ENCODE assay signal across 1 cellular context in genomic region chr15:74610302-74610951, GRCh38.
A peak's percentile ranks its signal among the peaks of the same experiment; 100 is the strongest.
TF ChIP-seq lines count a peak whose summit lies in the region.

No MANE protein-coding gene starts in this region.

TF ChIP-seq in K562, 482 proteins besides CTCF, POLR2A, EP300 and RAD21 (continued from another document and continues in another):
- 0 out of 2 replicates have a peak, but pooled peaks have one; percentile 70 for TF ChIP-seq REST (CRISPR knock-in tag; IDR thresholded peaks at IDR 0.05; ENCODE audit: low read depth)
- no peak for TF ChIP-seq NFYB (IDR thresholded peaks at IDR 0.05; ENCODE audit: extremely low read depth, insufficient read length)
- no peak for TF ChIP-seq THAP7 (CRISPR knock-in tag; IDR thresholded peaks at IDR 0.05)
- TF ChIP-seq TAF9B (IDR thresholded peaks at IDR 0.05; ENCODE audit: partially characterized antibody), result peak; percentile 100
- TF ChIP-seq SAP30 (IDR thresholded peaks at IDR 0.05; ENCODE audit: borderline replicate concordance, insufficient read depth, low read depth, low read length, poor library complexity, severe bottlenecking), result peak; percentile 68
- TF ChIP-seq YY1 (IDR thresholded peaks at IDR 0.05; ENCODE audit: borderline replicate concordance in 1 of 3, control insufficient read depth in 1 of 3, extremely low read depth in 1 of 3, insufficient read depth in 3 of 3, insufficient read length in 1 of 3, insufficient replicate concordance in 2 of 3, low read depth in 1 of 3, low read length in 2 of 3), result peak in 1 of 3 experiments; percentile 20
- TF ChIP-seq NELFE (IDR thresholded peaks at IDR 0.05; ENCODE audit: insufficient read depth, insufficient read length), result no peak
- TF ChIP-seq, protein P1, sequence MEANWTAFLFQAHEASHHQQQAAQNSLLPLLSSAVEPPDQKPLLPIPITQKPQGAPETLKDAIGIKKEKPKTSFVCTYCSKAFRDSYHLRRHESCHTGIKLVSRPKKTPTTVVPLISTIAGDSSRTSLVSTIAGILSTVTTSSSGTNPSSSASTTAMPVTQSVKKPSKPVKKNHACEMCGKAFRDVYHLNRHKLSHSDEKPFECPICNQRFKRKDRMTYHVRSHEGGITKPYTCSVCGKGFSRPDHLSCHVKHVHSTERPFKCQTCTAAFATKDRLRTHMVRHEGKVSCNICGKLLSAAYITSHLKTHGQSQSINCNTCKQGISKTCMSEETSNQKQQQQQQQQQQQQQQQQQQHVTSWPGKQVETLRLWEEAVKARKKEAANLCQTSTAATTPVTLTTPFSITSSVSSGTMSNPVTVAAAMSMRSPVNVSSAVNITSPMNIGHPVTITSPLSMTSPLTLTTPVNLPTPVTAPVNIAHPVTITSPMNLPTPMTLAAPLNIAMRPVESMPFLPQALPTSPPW (CRISPR knock-in tag; IDR thresholded peaks at IDR 0.05), result peak; percentile 67
- peak; percentile 79; the same call in 1 of the 2 replicates for TF ChIP-seq FOXP4 (CRISPR knock-in tag; IDR thresholded peaks at IDR 0.05; ENCODE audit: borderline replicate concordance)
- no peak for TF ChIP-seq ZNF41 (CRISPR knock-in tag; conservative IDR thresholded peaks at IDR 0.05)
- 0 out of 2 replicates have a peak, but pooled peaks have one; percentile 22 for TF ChIP-seq OTX1 (CRISPR knock-in tag; IDR thresholded peaks at IDR 0.05)
- peak; percentile 94 for TF ChIP-seq ZNF609 (CRISPR knock-in tag; IDR thresholded peaks at IDR 0.05; ENCODE audit: borderline replicate concordance)
- TF ChIP-seq MYC (IDR thresholded peaks at IDR 0.05; ENCODE audit: low read depth, low read length), result 0 out of 2 replicates have a peak, but pooled peaks have one; percentile 38
- no peak for TF ChIP-seq MYC (CRISPR knock-in tag; IDR thresholded peaks at IDR 0.05; ENCODE audit: borderline replicate concordance, low read depth)
- no peak for TF ChIP-seq FOXA3 (CRISPR knock-in tag; conservative IDR thresholded peaks at IDR 0.05 in 1 of 2, IDR thresholded peaks at IDR 0.05 in 1 of 2)
- TF ChIP-seq THRAP3 (IDR thresholded peaks at IDR 0.05; ENCODE audit: borderline replicate concordance), result no peak
- peak; percentile 91 for TF ChIP-seq POLR2AphosphoS5 (IDR thresholded peaks at IDR 0.05; ENCODE audit: control insufficient read depth, insufficient read depth, low read depth, low read length)
- TF ChIP-seq SRSF3 (IDR thresholded peaks at IDR 0.05; ENCODE audit: insufficient read depth, low read length), result no peak
- TF ChIP-seq TEAD2 (tag; IDR thresholded peaks at IDR 0.05), result no peak
- no peak for TF ChIP-seq TRIM28 (IDR thresholded peaks at IDR 0.05)
- peak; percentile 99 for TF ChIP-seq ZNF263 (CRISPR knock-in tag; IDR thresholded peaks at IDR 0.05; ENCODE audit: borderline replicate concordance)
- TF ChIP-seq KDM4B (IDR thresholded peaks at IDR 0.05; ENCODE audit: borderline replicate concordance in 2 of 2, low read depth in 1 of 2), result no peak
- no peak for TF ChIP-seq PTTG1 (tag; IDR thresholded peaks at IDR 0.05; ENCODE audit: low read depth)
- peak; percentile 52; the same call in 1 of the 2 replicates for TF ChIP-seq HBP1 (CRISPR knock-in tag; IDR thresholded peaks at IDR 0.05)
- TF ChIP-seq ZNF583 (CRISPR knock-in tag; IDR thresholded peaks at IDR 0.05), result peak; percentile 77
- no peak for TF ChIP-seq ELF1 (tag; IDR thresholded peaks at IDR 0.05)
- TF ChIP-seq TAF7 (tag; IDR thresholded peaks at IDR 0.05), result no peak
- peak; percentile 45; the same call in 1 of the 2 replicates for TF ChIP-seq BCL6 (CRISPR knock-in tag; IDR thresholded peaks at IDR 0.05)
- TF ChIP-seq ATF4 (CRISPR knock-in tag; IDR thresholded peaks at IDR 0.05), result peak; percentile 41; the same call in 1 of the 2 replicates
- TF ChIP-seq MBD2 (IDR thresholded peaks at IDR 0.05; ENCODE audit: borderline replicate concordance, low read depth), result peak; percentile 60
